9 cellular contexts compared by ENCODE assay signal in the genomic region with DNA sequence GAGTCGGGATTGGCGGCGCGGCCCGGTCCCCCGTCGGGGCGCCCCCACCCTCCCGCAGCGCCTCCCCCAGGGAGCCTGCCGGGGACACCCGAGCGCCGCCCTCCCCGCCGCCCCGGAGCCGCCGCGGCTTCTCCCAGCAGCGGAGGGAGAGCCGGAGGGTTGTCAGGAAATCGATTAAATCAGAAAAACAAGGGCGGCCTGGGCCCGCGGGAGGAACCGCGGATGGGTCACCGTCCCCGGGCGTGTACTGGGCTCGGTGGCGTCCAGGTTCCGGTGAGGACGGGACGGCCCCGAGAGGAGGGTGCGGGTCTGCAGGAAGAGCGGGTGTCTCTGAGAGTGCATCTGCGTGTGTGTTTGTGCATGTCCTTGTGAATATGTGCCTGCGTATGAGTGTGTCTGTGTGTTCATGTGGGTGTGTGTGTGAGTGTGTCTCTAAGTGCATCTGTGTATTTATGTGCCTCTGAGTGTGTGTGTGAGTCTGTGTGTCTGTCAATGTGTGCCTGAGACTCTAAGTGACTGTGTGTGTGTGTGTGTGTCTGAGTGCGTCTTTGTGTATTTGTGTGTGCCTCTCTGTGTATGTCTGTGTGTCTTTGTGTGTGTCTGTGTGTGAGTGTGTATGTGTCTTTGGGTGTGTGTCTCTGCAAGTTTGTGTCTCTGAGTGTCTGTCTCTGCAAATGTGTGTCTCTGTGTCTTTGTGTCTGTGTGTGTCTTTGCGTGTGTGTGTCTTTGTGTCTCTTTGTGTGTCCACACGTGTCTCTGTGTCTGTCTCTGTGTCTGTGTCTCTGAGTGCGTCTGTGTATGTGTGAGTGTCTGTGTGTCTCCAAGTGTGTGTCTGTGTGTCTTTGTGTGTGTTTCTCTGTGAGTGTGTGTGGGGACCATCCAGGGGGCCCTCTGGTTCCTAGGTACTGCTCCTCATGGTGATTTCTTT. TPM values are rescaled to one million over a fixed set of nuclear protein-coding genes. Genes with fewer than 3 reads are reported as not detected.
A peak's percentile ranks its signal among the peaks of the same experiment; 100 is the strongest.
DNase-seq lines count a peak whose midpoint lies in the region; ATAC-seq and TF ChIP-seq lines count a peak whose summit lies in the region.
"Had no signal": no experiment of that assay in that cellular context is flagged by ENCODE, and none has a peak within 500 bp of the region (broad histone marks: within the 10 kb centered on the region; RNA-seq: fewer than 3 reads in every experiment).

No MANE protein-coding gene starts in this region.

- peak overlapping the region; percentile 74 for H3K9ac ChIP-seq in rectal smooth muscle tissue (ENCODE audit: low read length)

- ATAC-seq in activated T-cell treated with anti-CD3 and anti-CD28 coated beads, Interleukin-2, amount 50 U/mL, for 4 hours, result peak; percentile 27 to 31
- no peak for ATAC-seq in GM18909 (IDR thresholded peaks at IDR 0.05; ENCODE audit: poor library complexity, unreplicated experiment)

- peaks cover 23% of the 10 kb centered on the region for H3K4me1 Mint-ChIP-seq in activated T-cell treated with anti-CD3 and anti-CD28 coated beads, Interleukin-2, amount 50 U/mL, for 4 hours (ENCODE audit: low read depth)

- peaks cover 4% of the 10 kb centered on the region for H3K9me3 Mint-ChIP-seq in activated T-cell treated with anti-CD3 and anti-CD28 coated beads, Interleukin-2, amount 50 U/mL, for 4 hours

- no peaks in the 10 kb centered on the region for H3K36me3 ChIP-seq in rectal smooth muscle tissue (ENCODE audit: control insufficient read depth, insufficient read depth, low read length)

- no peak for TF ChIP-seq CTCF in GM12864 (IDR thresholded peaks at IDR 0.05; ENCODE audit: low read depth, low read length, missing control alignments)
- TF ChIP-seq CTCF in fibroblast of villous mesenchyme (IDR thresholded peaks at IDR 0.05; ENCODE audit: insufficient read depth, low read depth, low read length), result no peak

- DNase-seq in GM12864 (ENCODE audit: low read depth) (no peak), M059J (ENCODE audit: low read depth) (peak; percentile 44), fibroblast of villous mesenchyme (ENCODE audit: low read depth) (peak; percentile 44), GM19240 (ENCODE audit: insufficient read length, low spot score) (no peak), mucosa of gallbladder (ENCODE audit: low spot score) (no peak)
- DNase-seq in activated T-cell treated with anti-CD3 and anti-CD28 coated beads, Interleukin-2, amount 50 U/mL, for 4 hours, result peak; percentile 28

- H3K36me3 Mint-ChIP-seq in activated T-cell treated with anti-CD3 and anti-CD28 coated beads, Interleukin-2, amount 50 U/mL, for 4 hours (ENCODE audit: insufficient read depth), result peaks cover 8% of the 10 kb centered on the region

- peaks cover 2% of the 10 kb centered on the region for H3K27me3 Mint-ChIP-seq in activated T-cell treated with anti-CD3 and anti-CD28 coated beads, Interleukin-2, amount 50 U/mL, for 4 hours (ENCODE audit: low read depth)

- peak overlapping the region; percentile 59 for H3K4me3 ChIP-seq in GM12864 (ENCODE audit: low read depth, low read length)
- peak overlapping the region; percentile 98 for H3K4me3 ChIP-seq in fibroblast of villous mesenchyme (ENCODE audit: low read depth, low read length)
- H3K4me3 ChIP-seq in rectal smooth muscle tissue (ENCODE audit: low read length), result peak overlapping the region; percentile 91

- no peak overlapping the region for H3K4me3 Mint-ChIP-seq in activated T-cell treated with anti-CD3 and anti-CD28 coated beads, Interleukin-2, amount 50 U/mL, for 4 hours
- H3K4me3 Mint-ChIP-seq: T-helper 1 cell treated with Interleukin-12 subunit alpha and Interleukin-12 subunit beta and Interleukin-4 antibody, amounts not matched to agents 30 μg/mL and 1 μg/mL, for 36 hours had no signal

- peak overlapping the region; percentile 84 for H3K27ac ChIP-seq in rectal smooth muscle tissue (ENCODE audit: low read depth, low read length)

- no peaks in the 10 kb centered on the region for H3K27me3 ChIP-seq in rectal smooth muscle tissue (ENCODE audit: control insufficient read depth, insufficient read depth, low read length)

- peaks cover 19% of the 10 kb centered on the region for H3K4me1 ChIP-seq in rectal smooth muscle tissue (ENCODE audit: control insufficient read depth, insufficient read depth, low read length)

RNA-seq across cellular contexts. Expression of a gene that starts 1.1 kb away (rescaled TPM):
- 9.2 and 14.3 TPM in 2 replicates for total RNA-seq in M059J (2014; rRNA removed; shearing (Covaris generic))
- total RNA-seq in activated T-cell treated with anti-CD3 and anti-CD28 coated beads, Interleukin-2, amount 50 U/mL, for 4 hours, result 1 to 10 TPM; 2.3 to 3.8 (median 3.0) TPM
- total RNA-seq in fibroblast of villous mesenchyme (20.7 and 48.6 TPM in 2 replicates), mucosa of gallbladder (25.3 TPM)

RNA-seq across cellular contexts. Expression of a gene that starts 59.2 kb away (rescaled TPM):
- total RNA-seq in M059J (2014; rRNA removed; shearing (Covaris generic)), result 7.7 and 15.9 TPM in 2 replicates
- total RNA-seq in activated T-cell treated with anti-CD3 and anti-CD28 coated beads, Interleukin-2, amount 50 U/mL, for 4 hours, result 1 to 10 TPM; 4.7 to 6.1 (median 5.0) TPM
- 27.2 and 47.4 TPM in 2 replicates for total RNA-seq in fibroblast of villous mesenchyme
- 45.6 TPM for total RNA-seq in mucosa of gallbladder

Comparison
In these comparisons a context has a peak if more than half of its experiments do, and no peak if none do; other contexts are left out.
1. DNase-seq: peak in M059J (single experiment), activated T-cell treated with anti-CD3 and anti-CD28 coated beads, Interleukin-2, amount 50 U/mL, for 4 hours (single experiment) and fibroblast of villous mesenchyme (single experiment); none in GM12864 (single experiment), GM19240 (single experiment) and mucosa of gallbladder (single experiment).
2. Peak in every context shown above with its lines, with median percentiles within 50 percentile points of each other: H3K4me3 ChIP-seq.